Comparison of ENCODE assay signal across 40 cellular contexts in genomic region chr22:22467112-22467511, GRCh38. TPM values are rescaled to one million over a fixed set of nuclear protein-coding genes. Genes with fewer than 3 reads are reported as not detected.
"Had no signal": no experiment of that assay in that cellular context is flagged by ENCODE, and none has a peak within 500 bp of the region (broad histone marks: within the 10 kb centered on the region; RNA-seq: fewer than 3 reads in every experiment).

No MANE protein-coding gene starts in this region.

- ATAC-seq: activated naive CD4-positive, alpha-beta T cell treated with anti-CD3 and anti-CD28 coated beads, Interleukin-2, amount 50 U/mL, for 72 hours; activated naive CD8-positive, alpha-beta T cell treated with anti-CD3 and anti-CD28 coated beads, Interleukin-2, amount 50 U/mL, for 24 hours; activated T-cell treated with anti-CD3 and anti-CD28 coated beads, Interleukin-2, amount 50 U/mL, for 4 hours; activated T-cell treated with anti-CD3 and anti-CD28 coated beads, Interleukin-2, amount 50 U/mL, for 72 hours; activated T-helper 17 cell treated with anti-CD3 and anti-CD28 coated beads, Interleukin-2, amount 50 U/mL, for 72 hours; body of pancreas had no signal

- H3K9me3 ChIP-seq: adrenal gland, body of pancreas had no signal

- H3K27me3 ChIP-seq: ascending aorta, cardiac muscle cell had no signal

- H3K36me3 ChIP-seq: adrenal gland, ascending aorta, brain microvascular endothelial cell, breast epithelium, cardiac muscle cell had no signal

- DNase-seq: activated effector memory CD4-positive, alpha-beta T cell treated with anti-CD3 and anti-CD28 coated beads, Interleukin-2, amount 50 U/mL, for 16 hours; activated effector memory CD4-positive, alpha-beta T cell treated with Interleukin-2 at 50 U/mL for 16 hours; activated gamma-delta T cell; activated gamma-delta T cell treated with Interleukin-2 at 50 U/mL for 16 hours; activated naive CD4-positive, alpha-beta T cell; activated naive CD4-positive, alpha-beta T cell treated with anti-CD3 and anti-CD28 coated beads for 36 hours; activated naive CD4-positive, alpha-beta T cell treated with anti-CD3 and anti-CD28 coated beads, Interleukin-2, amount 10 ng/mL, durations not matched to agents 7 days and 5 days; activated naive CD4-positive, alpha-beta T cell treated with anti-CD3 and anti-CD28 coated beads, Interleukin-2, amount 50 U/mL, for 16 hours; activated naive CD4-positive, alpha-beta T cell treated with Interleukin-2 at 50 U/mL for 16 hours; activated naive CD8-positive, alpha-beta T cell treated with anti-CD3 and anti-CD28 coated beads for 36 hours; activated naive CD8-positive, alpha-beta T cell treated with anti-CD3 and anti-CD28 coated beads, Interleukin-2, amount 10 ng/mL, durations not matched to agents 7 days and 5 days; activated naive CD8-positive, alpha-beta T cell treated with anti-CD3 and anti-CD28 coated beads, Interleukin-2, amount 50 U/mL, for 24 hours; activated T-cell treated with anti-CD3 and anti-CD28 coated beads, Interleukin-2, amount 50 U/mL, for 1 hour; activated T-cell treated with anti-CD3 and anti-CD28 coated beads, Interleukin-2, amount 50 U/mL, for 24 hours; activated T-cell treated with anti-CD3 and anti-CD28 coated beads, Interleukin-2, amount 50 U/mL, for 4 hours; activated T-cell treated with anti-CD3 and anti-CD28 coated beads, Interleukin-2, amount 50 U/mL, for 48 hours; activated T-cell treated with anti-CD3 and anti-CD28 coated beads, Interleukin-2, amount 50 U/mL, for 72 hours; adrenal gland; amniotic stem cell; amygdala; anterior cingulate cortex; aorta; body of pancreas; brain microvascular endothelial cell; caudate nucleus; central memory CD4-positive, alpha-beta T cell; cerebellar nuclear complex had no signal

- FAIRE-seq: astrocyte, bronchial epithelial cell had no signal

- H3K27ac ChIP-seq: adrenal gland, ascending aorta, body of pancreas, brain microvascular endothelial cell, breast epithelium, cardiac muscle cell had no signal

- H3K4me1 ChIP-seq: adrenal gland, ascending aorta, body of pancreas, breast epithelium had no signal

- H3K4me3 ChIP-seq: adrenal gland, ascending aorta, body of pancreas, breast epithelium, cardiac muscle cell had no signal

RNA-seq across cellular contexts. Expression of gene ZNF280B, which starts 41.4 kb away (rescaled TPM):
- total RNA-seq: ascending aorta had no signal
- polyA plus RNA-seq: aorta had no signal

RNA-seq across cellular contexts. Expression of gene ZNF280A, which starts 53.0 kb away (rescaled TPM):
- total RNA-seq: activated naive CD4-positive, alpha-beta T cell treated with anti-CD3 and anti-CD28 coated beads for 36 hours; activated naive CD4-positive, alpha-beta T cell treated with anti-CD3 and anti-CD28 coated beads, Interleukin-2, amount 50 U/mL, for 72 hours; activated naive CD8-positive, alpha-beta T cell treated with anti-CD3 and anti-CD28 coated beads for 36 hours; activated naive CD8-positive, alpha-beta T cell treated with anti-CD3 and anti-CD28 coated beads, Interleukin-2, amount 10 ng/mL, durations not matched to agents 7 days and 5 days; activated T-cell treated with anti-CD3 and anti-CD28 coated beads, Interleukin-2, amount 50 U/mL, for 4 hours; activated T-cell treated with anti-CD3 and anti-CD28 coated beads, Interleukin-2, amount 50 U/mL, for 72 hours; activated T-helper 1 cell treated with anti-CD3 and anti-CD28 coated beads, Interleukin-12 subunit alpha, Interleukin-12 subunit beta, Interleukin-2, Interleukin-4 antibody, amounts not matched to agents 30 ng/mL and 10 ng/mL and 1 ng/mL, durations not matched to agents 14 hours and 24 hours and 36 hours; activated T-helper 17 cell treated with anti-CD3 and anti-CD28 coated beads, Interleukin-2, amount 50 U/mL, for 72 hours; activated T-helper 2 cell treated with anti-CD3 and anti-CD28 coated beads, Interferon-gamma antibody, Interleukin-2, Interleukin-4, amounts not matched to agents 10 μg/mL and 5 μg/mL and 100 μg/mL, durations not matched to agents 14 hours and 24 hours and 36 hours; aorta; ascending aorta; body of pancreas; breast epithelium; bronchial epithelial cell; cardiac muscle cell; cardiac septum; cerebellum; chondrocyte had no signal
- polyA plus RNA-seq: adipose tissue, aorta, cardiac muscle cell had no signal
